ENCODE assay signal across 9 cellular contexts in the genomic region with DNA sequence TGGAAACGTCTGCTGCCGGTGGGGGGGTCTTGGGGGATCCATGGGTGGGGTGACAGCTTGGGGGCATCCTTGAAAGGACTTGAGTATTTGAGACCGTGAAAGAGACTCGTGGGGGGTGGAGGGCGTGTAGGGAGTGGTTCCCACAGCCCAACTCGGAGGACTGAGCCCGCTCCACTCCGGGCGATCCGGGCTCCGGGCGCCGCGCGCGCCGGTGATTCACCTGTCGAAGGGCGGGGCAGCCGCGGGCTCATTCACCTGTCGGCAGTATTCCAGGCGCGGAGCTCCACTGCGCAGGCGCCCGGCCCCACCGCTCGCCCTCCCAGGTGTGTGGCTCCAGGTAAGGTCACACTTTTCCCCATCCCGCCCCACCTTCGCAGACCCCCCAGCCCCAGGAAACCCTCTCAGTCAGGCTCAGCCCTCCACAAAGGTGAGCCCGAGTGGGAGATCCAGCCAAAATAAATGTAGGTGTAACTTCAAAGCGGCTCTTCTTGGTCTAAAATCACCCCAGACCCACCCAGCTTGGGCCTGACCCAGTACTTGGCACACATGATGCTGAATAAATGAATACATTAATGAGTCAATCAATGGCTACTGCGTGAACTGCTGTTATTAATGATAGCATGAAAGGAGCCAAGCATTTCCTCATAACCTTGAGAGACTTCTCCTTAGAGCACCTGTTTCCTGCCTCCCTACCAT. TPM values are rescaled to one million over a fixed set of nuclear protein-coding genes. Genes with fewer than 3 reads are reported as not detected.
A peak's percentile ranks its signal among the peaks of the same experiment; 100 is the strongest.
DNase-seq lines count a peak whose midpoint lies in the region; ATAC-seq and TF ChIP-seq lines count a peak whose summit lies in the region.
"Had no signal": no experiment of that assay in that cellular context is flagged by ENCODE, and none has a peak within 500 bp of the region (broad histone marks: within the 10 kb centered on the region; RNA-seq: fewer than 3 reads in every experiment).

No MANE protein-coding gene starts in this region.

- DNase-seq in ELF-1 (ENCODE audit: low read depth, low spot score) (peak; percentile 86), NCI-H2029 treated with DMSO at 0.1 percent for 48 hours (lab: John Stamatoyannopoulos, UW) (peak; percentile 41), epithelial cell of prostate (ENCODE audit: low read depth, low spot score) (peak; percentile 81), progenitor cell of endocrine pancreas (ENCODE audit: low spot score, unreplicated experiment) (peak; percentile 95), NOMO-1 (lab: John Stamatoyannopoulos, UW; ENCODE audit: unreplicated experiment in 2 of 2) (no peak), DMS 273 treated with DMSO at 0.1 percent for 48 hours (lab: John Stamatoyannopoulos, UW) (no peak)
- DNase-seq: activated naive CD8-positive, alpha-beta T cell treated with anti-CD3 and anti-CD28 coated beads, Interleukin-2, amount 10 ng/mL, durations not matched to agents 7 days and 5 days had no signal

- no peak for TF ChIP-seq CTCF in progenitor cell of endocrine pancreas (IDR thresholded peaks at IDR 0.05; ENCODE audit: unreplicated experiment)

- ATAC-seq in HG03280 (IDR thresholded peaks at IDR 0.05; ENCODE audit: unreplicated experiment) (no peak), HG03135 (IDR thresholded peaks at IDR 0.05; ENCODE audit: unreplicated experiment) (no peak)

- peaks cover 26% of the 10 kb centered on the region for H3K4me1 Mint-ChIP-seq in progenitor cell of endocrine pancreas (ENCODE audit: low read depth)

- peak overlapping the region; percentile 62 for H3K27ac ChIP-seq in epithelial cell of prostate

- H3K36me3 Mint-ChIP-seq in progenitor cell of endocrine pancreas (ENCODE audit: insufficient read depth) = peaks cover 15% of the 10 kb centered on the region
- H3K36me3 Mint-ChIP-seq: activated naive CD8-positive, alpha-beta T cell treated with anti-CD3 and anti-CD28 coated beads, Interleukin-2, amount 10 ng/mL, durations not matched to agents 7 days and 5 days had no signal

- H3K27me3 Mint-ChIP-seq in progenitor cell of endocrine pancreas = no peaks in the 10 kb centered on the region

- H3K9me3 Mint-ChIP-seq in progenitor cell of endocrine pancreas (ENCODE audit: low read depth) = no peaks in the 10 kb centered on the region
- H3K9me3 Mint-ChIP-seq: activated naive CD8-positive, alpha-beta T cell treated with anti-CD3 and anti-CD28 coated beads, Interleukin-2, amount 10 ng/mL, durations not matched to agents 7 days and 5 days had no signal

- H3K4me3 Mint-ChIP-seq in progenitor cell of endocrine pancreas (ENCODE audit: low read depth) = peak overlapping the region; percentile 81
- H3K4me3 Mint-ChIP-seq: activated naive CD8-positive, alpha-beta T cell treated with anti-CD3 and anti-CD28 coated beads, Interleukin-2, amount 10 ng/mL, durations not matched to agents 7 days and 5 days had no signal

- H3K27ac Mint-ChIP-seq in progenitor cell of endocrine pancreas = peak overlapping the region; percentile 95
- H3K27ac Mint-ChIP-seq: activated naive CD8-positive, alpha-beta T cell treated with anti-CD3 and anti-CD28 coated beads, Interleukin-2, amount 10 ng/mL, durations not matched to agents 7 days and 5 days had no signal

RNA-seq across cellular contexts. Expression of gene NOTCH3, which starts 4.7 kb away (rescaled TPM):
- total RNA-seq in progenitor cell of endocrine pancreas = 201 and 203 TPM in 2 replicates

RNA-seq across cellular contexts. Expression of gene EPHX3, which starts 36.1 kb away (rescaled TPM):
- 7.1 and 7.8 TPM in 2 replicates for total RNA-seq in progenitor cell of endocrine pancreas
- total RNA-seq: activated naive CD8-positive, alpha-beta T cell treated with anti-CD3 and anti-CD28 coated beads, Interleukin-2, amount 10 ng/mL, durations not matched to agents 7 days and 5 days had no signal

Comparison
In these comparisons a context has a peak if more than half of its experiments do, and no peak if none do; other contexts are left out.
1. DNase-seq: peak in ELF-1 (single experiment), NCI-H2029 treated with DMSO at 0.1 percent for 48 hours (single experiment), epithelial cell of prostate (single experiment) and progenitor cell of endocrine pancreas (single experiment); none in NOMO-1 (0 of 2) and DMS 273 treated with DMSO at 0.1 percent for 48 hours (single experiment).